36 cellular contexts compared by ENCODE assay signal in the genomic region with DNA sequence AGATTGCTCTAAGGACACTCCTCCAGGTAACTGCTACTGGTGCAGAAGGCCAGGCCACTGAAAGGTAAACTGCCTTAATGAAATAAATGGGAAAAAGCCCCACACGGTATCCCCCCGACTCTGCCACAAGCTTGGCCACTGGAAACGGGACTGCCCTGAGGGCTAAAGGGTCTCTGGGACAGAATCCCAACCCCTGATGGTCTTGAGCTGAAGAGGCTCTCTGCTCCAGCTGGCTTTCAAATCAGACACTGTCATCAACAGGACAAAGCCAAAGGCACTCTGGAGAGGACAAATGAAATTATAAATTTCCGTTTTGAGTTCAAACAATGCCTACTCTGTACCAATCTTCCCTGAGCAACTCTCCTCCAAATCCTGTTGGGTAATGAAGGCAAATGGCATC.
"Had no signal": no experiment of that assay in that cellular context is flagged by ENCODE, and none has a peak within 500 bp of the region (broad histone marks: within the 10 kb centered on the region; RNA-seq: fewer than 3 reads in every experiment).

No MANE protein-coding gene starts in this region.

- H3K36me3 ChIP-seq: adrenal gland, brain microvascular endothelial cell, breast epithelium had no signal

- H3K27ac ChIP-seq: adrenal gland, body of pancreas, brain microvascular endothelial cell, breast epithelium, VCaP had no signal

- H3K27me3 ChIP-seq: adrenal gland, body of pancreas, brain microvascular endothelial cell, breast epithelium had no signal

- H3K4me1 Mint-ChIP-seq: activated B cell treated with CpG ODN at 0.5 μM for 24 hours; activated naive CD8-positive, alpha-beta T cell treated with anti-CD3 and anti-CD28 coated beads for 36 hours; activated T-helper 17 cell treated with anti-CD3 and anti-CD28 coated beads, Interleukin-2, amount 50 U/mL, for 72 hours had no signal

- H3K27me3 Mint-ChIP-seq: activated CD4-positive, alpha-beta memory T cell treated with anti-CD3 and anti-CD28 coated beads for 36 hours; activated CD8-positive, alpha-beta T cell treated with anti-CD3 and anti-CD28 coated beads for 36 hours; activated naive CD8-positive, alpha-beta T cell treated with anti-CD3 and anti-CD28 coated beads for 36 hours; activated T-helper 17 cell treated with anti-CD3 and anti-CD28 coated beads, Interleukin-2, amount 50 U/mL, for 72 hours had no signal

- DNase-seq: activated B cell treated with CpG ODN at 0.5 μM for 24 hours; activated CD4-positive, alpha-beta memory T cell treated with anti-CD3 and anti-CD28 coated beads for 36 hours; activated CD4-positive, alpha-beta T cell treated with anti-CD3 and anti-CD28 coated beads for 4 hours; activated CD4-positive, alpha-beta T cell treated with anti-CD3 and anti-CD28 coated beads, Interleukin-2, amount 10 ng/mL, durations not matched to agents 24 days and 14 days; activated CD4-positive, alpha-beta T cell treated with anti-CD3 and anti-CD28 coated beads, Interleukin-2, amount 50 U/mL, for 1 hour; activated CD4-positive, alpha-beta T cell treated with anti-CD3 and anti-CD28 coated beads, Interleukin-2, amount 50 U/mL, for 4 hours; activated CD4-positive, CD25-positive, alpha-beta regulatory T cell treated with anti-CD3 and anti-CD28 coated beads, Interleukin-2, amount 50 U/mL, for 72 hours; activated CD8-positive, alpha-beta memory T cell treated with anti-CD3 and anti-CD28 coated beads, Interleukin-2, amount 50 U/mL, for 4 hours; activated CD8-positive, alpha-beta T cell treated with anti-CD3 and anti-CD28 coated beads for 36 hours; activated effector memory CD4-positive, alpha-beta T cell treated with anti-CD3 and anti-CD28 coated beads, Interleukin-2, amount 50 U/mL, for 16 hours; activated gamma-delta T cell treated with Interleukin-2 at 50 U/mL for 16 hours; activated naive CD4-positive, alpha-beta T cell; activated naive CD4-positive, alpha-beta T cell treated with anti-CD3 and anti-CD28 coated beads for 36 hours; activated naive CD4-positive, alpha-beta T cell treated with anti-CD3 and anti-CD28 coated beads, Interleukin-2, amount 50 U/mL, for 16 hours; activated naive CD8-positive, alpha-beta T cell treated with anti-CD3 and anti-CD28 coated beads for 36 hours; activated T-cell treated with anti-CD3 and anti-CD28 coated beads for 4 hours; activated T-cell treated with anti-CD3 and anti-CD28 coated beads, Interleukin-2, amount 50 U/mL, for 1 hour; activated T-cell treated with anti-CD3 and anti-CD28 coated beads, Interleukin-2, amount 50 U/mL, for 4 hours; activated T-cell treated with anti-CD3 and anti-CD28 coated beads, Interleukin-2, amount 50 U/mL, for 72 hours; adrenal gland; amniotic stem cell; aorta; body of pancreas; brain microvascular endothelial cell; central memory CD4-positive, alpha-beta T cell; T-helper 2 cell; T-helper 9 cell had no signal

- H3K9me3 Mint-ChIP-seq: activated CD4-positive, alpha-beta memory T cell treated with anti-CD3 and anti-CD28 coated beads for 36 hours; activated naive CD4-positive, alpha-beta T cell treated with anti-CD3 and anti-CD28 coated beads, Interleukin-2, amount 50 U/mL, for 72 hours; activated T-helper 1 cell treated with anti-CD3 and anti-CD28 coated beads, Interleukin-12 subunit alpha, Interleukin-12 subunit beta, Interleukin-2, Interleukin-4 antibody, amounts not matched to agents 30 ng/mL and 10 ng/mL and 1 ng/mL, durations not matched to agents 14 hours and 24 hours and 36 hours; activated T-helper 17 cell treated with anti-CD3 and anti-CD28 coated beads, Interleukin-2, amount 50 U/mL, for 72 hours; T-helper 2 cell treated with Interferon-gamma antibody and Interleukin-4, amounts not matched to agents 5 μg/mL and 100 μg/mL, for 36 hours had no signal

- H3K27ac Mint-ChIP-seq: activated B cell treated with CpG ODN at 0.5 μM for 24 hours; activated CD4-positive, alpha-beta memory T cell treated with anti-CD3 and anti-CD28 coated beads for 36 hours; activated CD4-positive, alpha-beta T cell treated with anti-CD3 and anti-CD28 coated beads, Interleukin-2, amount 10 ng/mL, durations not matched to agents 24 days and 14 days; activated CD8-positive, alpha-beta T cell treated with anti-CD3 and anti-CD28 coated beads for 36 hours; activated naive CD4-positive, alpha-beta T cell treated with anti-CD3 and anti-CD28 coated beads for 36 hours; activated naive CD4-positive, alpha-beta T cell treated with anti-CD3 and anti-CD28 coated beads, Interleukin-2, amount 50 U/mL, for 72 hours; activated naive CD8-positive, alpha-beta T cell treated with anti-CD3 and anti-CD28 coated beads for 36 hours; activated T-cell treated with anti-CD3 and anti-CD28 coated beads, Interleukin-2, amount 50 U/mL, for 72 hours; activated T-helper 1 cell treated with anti-CD3 and anti-CD28 coated beads, Interleukin-12 subunit alpha, Interleukin-12 subunit beta, Interleukin-2, Interleukin-4 antibody, amounts not matched to agents 30 ng/mL and 10 ng/mL and 1 ng/mL, durations not matched to agents 14 hours and 24 hours and 36 hours; activated T-helper 17 cell treated with anti-CD3 and anti-CD28 coated beads, Interleukin-2, amount 50 U/mL, for 72 hours; T-helper 1 cell treated with Interleukin-12 subunit alpha and Interleukin-12 subunit beta and Interleukin-4 antibody, amounts not matched to agents 30 μg/mL and 1 μg/mL, for 36 hours; T-helper 2 cell treated with Interferon-gamma antibody and Interleukin-4, amounts not matched to agents 5 μg/mL and 100 μg/mL, for 36 hours had no signal

- H3K4me3 ChIP-seq: adrenal gland, body of pancreas, breast epithelium had no signal

- FAIRE-seq: astrocyte, TTC549 had no signal

- H3K9me3 ChIP-seq: adrenal gland, body of pancreas, breast epithelium had no signal

- H3K4me1 ChIP-seq: body of pancreas, breast epithelium had no signal

- H3K36me3 Mint-ChIP-seq: activated CD4-positive, alpha-beta memory T cell treated with anti-CD3 and anti-CD28 coated beads for 36 hours; activated naive CD4-positive, alpha-beta T cell treated with anti-CD3 and anti-CD28 coated beads, Interleukin-2, amount 50 U/mL, for 72 hours; activated naive CD8-positive, alpha-beta T cell treated with anti-CD3 and anti-CD28 coated beads for 36 hours had no signal

- ATAC-seq: activated CD8-positive, alpha-beta T cell treated with anti-CD3 and anti-CD28 coated beads for 36 hours; activated naive CD4-positive, alpha-beta T cell treated with anti-CD3 and anti-CD28 coated beads, Interleukin-2, amount 50 U/mL, for 72 hours; activated T-cell treated with anti-CD3 and anti-CD28 coated beads, Interleukin-2, amount 50 U/mL, for 4 hours; activated T-cell treated with anti-CD3 and anti-CD28 coated beads, Interleukin-2, amount 50 U/mL, for 72 hours; activated T-helper 17 cell treated with anti-CD3 and anti-CD28 coated beads, Interleukin-2, amount 50 U/mL, for 72 hours; body of pancreas had no signal

- H3K4me3 Mint-ChIP-seq: activated B cell treated with CpG ODN at 0.5 μM for 24 hours; activated CD4-positive, alpha-beta memory T cell treated with anti-CD3 and anti-CD28 coated beads for 36 hours; activated CD4-positive, alpha-beta T cell treated with anti-CD3 and anti-CD28 coated beads, Interleukin-2, amount 10 ng/mL, durations not matched to agents 24 days and 14 days; activated CD8-positive, alpha-beta T cell treated with anti-CD3 and anti-CD28 coated beads for 36 hours; activated naive CD4-positive, alpha-beta T cell treated with anti-CD3 and anti-CD28 coated beads for 36 hours; activated naive CD8-positive, alpha-beta T cell treated with anti-CD3 and anti-CD28 coated beads for 36 hours; activated T-cell treated with anti-CD3 and anti-CD28 coated beads, Interleukin-2, amount 50 U/mL, for 4 hours; activated T-cell treated with anti-CD3 and anti-CD28 coated beads, Interleukin-2, amount 50 U/mL, for 72 hours; activated T-helper 1 cell treated with anti-CD3 and anti-CD28 coated beads, Interleukin-12 subunit alpha, Interleukin-12 subunit beta, Interleukin-2, Interleukin-4 antibody, amounts not matched to agents 30 ng/mL and 10 ng/mL and 1 ng/mL, durations not matched to agents 14 hours and 24 hours and 36 hours; activated T-helper 17 cell treated with anti-CD3 and anti-CD28 coated beads, Interleukin-2, amount 50 U/mL, for 72 hours; T-helper 1 cell treated with Interleukin-12 subunit alpha and Interleukin-12 subunit beta and Interleukin-4 antibody, amounts not matched to agents 30 μg/mL and 1 μg/mL, for 36 hours; T-helper 2 cell treated with Interferon-gamma antibody and Interleukin-4, amounts not matched to agents 5 μg/mL and 100 μg/mL, for 36 hours had no signal
